ENCODE assay signal across 18 cellular contexts in genomic region chr6:35304299-35304698, GRCh38. TPM values are rescaled to one million over a fixed set of nuclear protein-coding genes. Genes with fewer than 3 reads are reported as not detected.
DNase-seq lines count a peak whose midpoint lies in the region; ATAC-seq, FAIRE-seq and TF ChIP-seq lines count a peak whose summit lies in the region.
"Had no signal": no experiment of that assay in that cellular context is flagged by ENCODE, and none has a peak within 500 bp of the region (broad histone marks: within the 10 kb centered on the region; RNA-seq: fewer than 3 reads in every experiment).

No MANE protein-coding gene starts in this region.

- H3K9ac ChIP-seq in Loucy (ENCODE audit: low read depth, low read length, poor library complexity, severe bottlenecking) (peak overlapping the region; percentile 50), K562 (ENCODE audit: insufficient read depth in 1 of 2, low read depth in 2 of 2, low read length in 2 of 2) (peak overlapping the region in 1 of 2 experiments; percentile 24; a peak in 1 of 4 replicates), trophoblast cell (ENCODE audit: low read length) (no peak overlapping the region)

- no peak overlapping the region for H3K4ac ChIP-seq in trophoblast cell (ENCODE audit: low read depth, low read length)

- POLR2A ChIA-PET in K562 (lab: Yijun Ruan, JAX), result interaction anchor here (0.9 to 1.2 kb wide), 3 partner anchors 19 to 146 kb away, joined by 3 to 4 read pairs (median 3); no protein-coding TSS in a partner anchor

- intact Hi-C loops in activated CD4-positive, alpha-beta T cell treated with anti-CD3 and anti-CD28 coated beads, Interleukin-2, amount 10 ng/mL, durations not matched to agents 24 days and 14 days (cut with micrococcal nuclease), result no loop called here
- intact Hi-C loops in K562 (cut with micrococcal nuclease), result no loop called here

- TF ChIP-seq POLR2A in K562 (conservative IDR thresholded peaks at IDR 0.05), result no peak

- no peak overlapping the region for H4K91ac ChIP-seq in trophoblast cell (ENCODE audit: low read depth, low read length)

- FAIRE-seq in K562 (lab: Jason Lieb, UNC), result no peak
- FAIRE-seq: A204.1 had no signal

- H3K9me3 Mint-ChIP-seq in activated CD4-positive, alpha-beta T cell treated with anti-CD3 and anti-CD28 coated beads, Interleukin-2, amount 10 ng/mL, durations not matched to agents 24 days and 14 days, result no peaks in the 10 kb centered on the region

- H3K27me3 Mint-ChIP-seq in activated CD4-positive, alpha-beta T cell treated with anti-CD3 and anti-CD28 coated beads, Interleukin-2, amount 10 ng/mL, durations not matched to agents 24 days and 14 days, result no peaks in the 10 kb centered on the region

- no peak overlapping the region for H3K14ac ChIP-seq in trophoblast cell (ENCODE audit: low read length)

- no peak for TF ChIP-seq CTCF in Loucy (conservative IDR thresholded peaks at IDR 0.05; ENCODE audit: low read length)
- no peak for TF ChIP-seq CTCF in K562 (IDR thresholded peaks at IDR 0.05 in 2 of 3, conservative IDR thresholded peaks at IDR 0.05 in 1 of 3; ENCODE audit: insufficient read depth in 2 of 3, low read depth in 1 of 3, low read length in 3 of 3)

- H3K9me1 ChIP-seq in K562 (ENCODE audit: control insufficient read depth, insufficient read depth, low read length), result no peaks in the 10 kb centered on the region

- no peaks in the 10 kb centered on the region for H3K36me3 ChIP-seq in Loucy (ENCODE audit: insufficient read depth, low read length)
- H3K36me3 ChIP-seq in K562 (ENCODE audit: control insufficient read depth, insufficient read depth, low read length), result peaks cover 6% of the 10 kb centered on the region; the same call in 1 of the 3 replicates
- H3K36me3 ChIP-seq in trophoblast cell (ENCODE audit: control insufficient read depth in 1 of 2, insufficient read depth in 2 of 2, low read length in 2 of 2), result no peaks in the 10 kb centered on the region
- H3K36me3 ChIP-seq: prostate gland had no signal

- H2AK5ac ChIP-seq in trophoblast cell (ENCODE audit: low read length), result no peak overlapping the region

- no peak overlapping the region for H2BK12ac ChIP-seq in trophoblast cell (ENCODE audit: low read length)

- H3K18ac ChIP-seq in trophoblast cell (ENCODE audit: low read length), result no peak overlapping the region

- H4K8ac ChIP-seq in trophoblast cell (ENCODE audit: low read depth, low read length), result no peak overlapping the region

- peak overlapping the region; percentile 96 for H3K27ac Mint-ChIP-seq in activated CD4-positive, alpha-beta T cell treated with anti-CD3 and anti-CD28 coated beads, Interleukin-2, amount 10 ng/mL, durations not matched to agents 24 days and 14 days

- peak overlapping the region; percentile 85 for H3K4me3 Mint-ChIP-seq in activated CD4-positive, alpha-beta T cell treated with anti-CD3 and anti-CD28 coated beads, Interleukin-2, amount 10 ng/mL, durations not matched to agents 24 days and 14 days

- no peak for TF ChIP-seq RAD21 in K562 (CRISPR knock-in tag; conservative IDR thresholded peaks at IDR 0.05 in 1 of 2, IDR thresholded peaks at IDR 0.05 in 1 of 2)

- 30% methylated on average over 1 of the region's 1 CpG for WGBS in K562 (ENCODE audit: insufficient coverage, low coverage, missing lambda C conversion rate)
- no CpG with 5 or more reads among the region's 1 CpG for WGBS in trophoblast cell (ENCODE audit: extremely low coverage, insufficient coverage, insufficient read length)

- CTCF ChIA-PET in K562 (lab: Yijun Ruan, JAX; ENCODE audit: low intra/inter-chr PET ratio), result no interaction called here

- no peak overlapping the region for H3K23ac ChIP-seq in trophoblast cell (ENCODE audit: low read length)

- no peak overlapping the region for H2BK120ac ChIP-seq in trophoblast cell (ENCODE audit: insufficient read depth, low read length, poor library complexity)

- H3F3A ChIP-seq in Loucy (ENCODE audit: low read depth), result no peaks in the 10 kb centered on the region

- no peak overlapping the region for H2AFZ ChIP-seq in Loucy (ENCODE audit: low read length)
- no peak overlapping the region for H2AFZ ChIP-seq in K562 (ENCODE audit: low read depth, low read length)
- no peak overlapping the region for H2AFZ ChIP-seq in trophoblast cell (ENCODE audit: insufficient read depth, low read length, poor library complexity)

- peaks cover 88% of the 10 kb centered on the region for H3K79me2 ChIP-seq in Loucy (ENCODE audit: insufficient read depth, low read length)
- H3K79me2 ChIP-seq in K562 (ENCODE audit: control insufficient read depth, insufficient read depth, low read length), result peaks cover 6% of the 10 kb centered on the region; the same call in 2 of the 3 replicates
- no peaks in the 10 kb centered on the region for H3K79me2 ChIP-seq in trophoblast cell (ENCODE audit: control insufficient read depth, insufficient read depth, low read length, poor library complexity)

- H4K12ac ChIP-seq in trophoblast cell (ENCODE audit: low read depth, low read length), result no peak overlapping the region

- in situ Hi-C loops in K562 (cut with MboI), result loop anchor here (10.0 kb wide), 1 partner anchor 151 kb away; the partner anchor contains the start of gene FANCE

- H3K4me3 ChIP-seq in Loucy (ENCODE audit: low read length, poor library complexity, severe bottlenecking) (no peak overlapping the region), K562 (no peak overlapping the region), trophoblast cell (ENCODE audit: low read depth, low read length) (no peak overlapping the region)
- H3K4me3 ChIP-seq: prostate gland, SK-N-MC had no signal

- peaks cover 55% of the 10 kb centered on the region for H3K36me3 Mint-ChIP-seq in activated CD4-positive, alpha-beta T cell treated with anti-CD3 and anti-CD28 coated beads, Interleukin-2, amount 10 ng/mL, durations not matched to agents 24 days and 14 days (ENCODE audit: low read depth)

- no peak for TF ChIP-seq EP300 in K562 (IDR thresholded peaks at IDR 0.05; ENCODE audit: low read length)

- H3K9me3 ChIP-seq in Loucy (ENCODE audit: insufficient read depth, low read depth, low read length) (no peaks in the 10 kb centered on the region), K562 (replicated peaks; ENCODE audit: control insufficient read depth, insufficient read depth, low read depth, low read length) (no peaks in the 10 kb centered on the region), trophoblast cell (ENCODE audit: insufficient read depth, low read depth, low read length) (no peaks in the 10 kb centered on the region)
- H3K9me3 ChIP-seq: prostate gland had no signal

- H3K9me2 ChIP-seq in Loucy (replicated peaks; ENCODE audit: low read depth, low read length), result no peaks in the 10 kb centered on the region

- H3K4me2 ChIP-seq in Loucy (ENCODE audit: low read depth, low read length, poor library complexity, severe bottlenecking) (peak overlapping the region; percentile 90), K562 (ENCODE audit: insufficient read depth, low read length) (no peak overlapping the region), trophoblast cell (ENCODE audit: low read length) (no peak overlapping the region)

- DNase-seq in activated CD4-positive, alpha-beta T cell treated with anti-CD3 and anti-CD28 coated beads, Interleukin-2, amount 10 ng/mL, durations not matched to agents 24 days and 14 days, result no peak
- DNase-seq in activated CD4-positive, alpha-beta T cell treated with anti-CD3 and anti-CD28 coated beads for 4 hours, result no peak
- DNase-seq in K562 (ENCODE audit: extremely low read depth in 1 of 4, low spot score in 3 of 4) (no peak), trophoblast cell (peak; percentile 76 to 84), dedifferentiated amniotic fluid mesenchymal stem cell (ENCODE audit: extremely low spot score) (no peak), DMS79 treated with DMSO at 0.1 percent for 48 hours (lab: John Stamatoyannopoulos, UW) (no peak)
- no peak for DNase-seq in activated effector memory CD4-positive, alpha-beta T cell treated with Interleukin-2 at 50 U/mL for 16 hours
- DNase-seq: left colon; NCI-H1930; NCI-H524 treated with DMSO at 0.1 percent for 48 hours; PC-3; stimulated activated CD4-positive, alpha-beta T cell treated with anti-CD3 and anti-CD28 coated beads, Interleukin-12 subunit alpha, Interleukin-12 subunit beta, amount 100 ng/mL, for 4 hours; substantia nigra had no signal

- H2BK5ac ChIP-seq in trophoblast cell (ENCODE audit: low read depth, low read length, poor library complexity), result no peak overlapping the region

- H3K79me1 ChIP-seq in trophoblast cell (ENCODE audit: low read length), result peaks cover 2% of the 10 kb centered on the region

- BruUV-seq in K562 (replicated peaks; lab: Mats Ljungman, UMichigan), result no TSS peak

- no peak overlapping the region for H3K27ac ChIP-seq in K562 (ENCODE audit: extremely low read depth, low read depth, low read length)
- no peak overlapping the region for H3K27ac ChIP-seq in trophoblast cell (ENCODE audit: low read depth, low read length)
- H3K27ac ChIP-seq: prostate gland, SK-N-MC, VCaP had no signal

- H4K20me1 ChIP-seq in Loucy (ENCODE audit: insufficient read depth, low read length, poor library complexity, severe bottlenecking) (peaks cover 34% of the 10 kb centered on the region), K562 (replicated peaks; ENCODE audit: control insufficient read depth, insufficient read depth, low read length) (0 out of 2 replicates have a peak, but pooled peaks cover 4% of the 10 kb centered on the region)

- H3K4me1 ChIP-seq in Loucy (ENCODE audit: insufficient read depth, low read length, poor library complexity, severe bottlenecking) (peaks cover 54% of the 10 kb centered on the region), K562 (replicated peaks in 1 of 2; ENCODE audit: control insufficient read depth in 2 of 2, insufficient read depth in 2 of 2, low read length in 2 of 2) (peaks cover 27 to 28% of the 10 kb centered on the region in 2 experiments), trophoblast cell (ENCODE audit: control insufficient read depth in 1 of 2, insufficient read depth in 2 of 2, low read length in 2 of 2) (peaks cover 6 to 10% of the 10 kb centered on the region in 2 experiments)
- H3K4me1 ChIP-seq: prostate gland had no signal

- peaks cover 63% of the 10 kb centered on the region for H3K4me1 Mint-ChIP-seq in activated CD4-positive, alpha-beta T cell treated with anti-CD3 and anti-CD28 coated beads, Interleukin-2, amount 10 ng/mL, durations not matched to agents 24 days and 14 days

- no peaks in the 10 kb centered on the region for H3K27me3 ChIP-seq in Loucy (ENCODE audit: insufficient read depth, low read length, poor library complexity, severe bottlenecking)
- H3K27me3 ChIP-seq in K562 (ENCODE audit: control insufficient read depth in 2 of 2, insufficient read depth in 2 of 2, low read length in 2 of 2), result no peaks in the 10 kb centered on the region
- no peaks in the 10 kb centered on the region for H3K27me3 ChIP-seq in trophoblast cell (ENCODE audit: insufficient read depth, low read length)

- no peak for ATAC-seq in K562
- ATAC-seq: left colon, PC-3 had no signal

RNA-seq across cellular contexts. Expression of gene DEF6, which starts 6.7 kb away (rescaled TPM):
- 103 and 113 TPM in 2 replicates for total RNA-seq in activated CD4-positive, alpha-beta T cell treated with anti-CD3 and anti-CD28 coated beads, Interleukin-2, amount 10 ng/mL, durations not matched to agents 24 days and 14 days
- 16.1 and 32.8 TPM in 2 replicates for total RNA-seq in K562 (2011; cell fraction: chromatin; rRNA removed; ENCODE audit: low replicate concordance)
- total RNA-seq in K562 (2011; cell fraction: nucleolus; rRNA removed), result 31.3 and 33.7 TPM in 2 replicates
- total RNA-seq in K562 (2011; cell fraction: nucleoplasm; rRNA removed), result 22.9 and 25.3 TPM in 2 replicates
- total RNA-seq in K562 (2014; rRNA removed), result 42.0 and 43.4 TPM in 2 replicates
- total RNA-seq in K562 (2014; rRNA removed; fragmentation: Illumina TruSeq; extraction: Trizol), result 10.0 and 13.5 TPM in 2 replicates
- 22.7 and 24.5 TPM in 2 replicates for total RNA-seq in K562 (2015; rRNA removed; fragmentation: Illumina TruSeq; extraction: Trizol)
- 30.9 and 37.8 TPM in 2 replicates for total RNA-seq in K562 (2021)
- 27.5 and 42.7 TPM in 2 replicates for polyA plus RNA-seq in K562 (2011; rRNA removed)
- 38.6 and 39.4 TPM in 2 replicates for polyA plus RNA-seq in K562 (2011; cell fraction: cytosol; rRNA removed)
- polyA plus RNA-seq in K562 (2011; cell fraction: nucleus; rRNA removed), result 97.0 and 136 TPM in 2 replicates
- polyA plus RNA-seq in K562 (2012), result 23.2 and 45.2 TPM in 2 replicates
- 15.9 and 22.0 TPM in 2 replicates for polyA plus RNA-seq in K562 (2014; fragmentation: Illumina TruSeq; extraction: Trizol)
- polyA plus RNA-seq in K562 (2014; fragmentation: Nextera tagmentation; extraction: Ambion mirVana), result 1 to 10 TPM; 1.3 to 1.4 TPM
- 44.6 and 45.7 TPM in 2 replicates for polyA plus RNA-seq in K562 (2014; rRNA removed)
- polyA minus RNA-seq in K562 (2011; rRNA and poly(A)+ RNA removed), result 22.7 and 23.2 TPM in 2 replicates
- 15.9 and 23.3 TPM in 2 replicates for polyA minus RNA-seq in K562 (2011; cell fraction: cytosol; rRNA and poly(A)+ RNA removed)
- 25.7 and 35.2 TPM in 2 replicates for polyA minus RNA-seq in K562 (2011; cell fraction: nucleus; rRNA and poly(A)+ RNA removed)
- polyA plus RNA-seq in trophoblast cell (2013), result 2.9 TPM in 2 replicates

RNA-seq across cellular contexts. Expression of gene PPARD, which starts 38.1 kb away (rescaled TPM):
- total RNA-seq in activated CD4-positive, alpha-beta T cell treated with anti-CD3 and anti-CD28 coated beads, Interleukin-2, amount 10 ng/mL, durations not matched to agents 24 days and 14 days, result 19.0 TPM in 2 replicates
- total RNA-seq in K562 (2011; cell fraction: chromatin; rRNA removed; ENCODE audit: low replicate concordance), result 15.0 and 29.8 TPM in 2 replicates
- 15.7 and 18.3 TPM in 2 replicates for total RNA-seq in K562 (2011; cell fraction: nucleolus; rRNA removed)
- total RNA-seq in K562 (2011; cell fraction: nucleoplasm; rRNA removed), result 17.1 and 18.0 TPM in 2 replicates
- total RNA-seq in K562 (2014; rRNA removed) (3.8 and 5.1 TPM in 2 replicates), K562 (2014; rRNA removed; fragmentation: Illumina TruSeq; extraction: Trizol) (1.7 and 2.0 TPM in 2 replicates), K562 (2015; rRNA removed; fragmentation: Illumina TruSeq; extraction: Trizol) (3.1 and 3.3 TPM in 2 replicates), K562 (2021) (11.4 and 13.2 TPM in 2 replicates)
- polyA plus RNA-seq in K562 (2011; rRNA removed) (8.1 and 18.2 TPM in 2 replicates), K562 (2014; fragmentation: Illumina TruSeq; extraction: Trizol) (9.2 and 11.4 TPM in 2 replicates), K562 (2014; fragmentation: Nextera tagmentation; extraction: Ambion mirVana) (under 1 TPM; 0.14 to 0.18 TPM), K562 (2014; rRNA removed) (9.5 and 9.7 TPM in 2 replicates)
- polyA plus RNA-seq in K562 (2011; cell fraction: cytosol; rRNA removed), result 16.0 and 18.8 TPM in 2 replicates
- polyA plus RNA-seq in K562 (2011; cell fraction: nucleus; rRNA removed), result 26.6 and 29.0 TPM in 2 replicates
- polyA plus RNA-seq in K562 (2012), result 10.8 and 20.2 TPM in 2 replicates
- 7.2 TPM in 2 replicates for polyA minus RNA-seq in K562 (2011; rRNA and poly(A)+ RNA removed)
- 6.5 and 10.1 TPM in 2 replicates for polyA minus RNA-seq in K562 (2011; cell fraction: cytosol; rRNA and poly(A)+ RNA removed)
- polyA minus RNA-seq in K562 (2011; cell fraction: nucleus; rRNA and poly(A)+ RNA removed), result 5.0 and 6.9 TPM in 2 replicates
- polyA plus RNA-seq in trophoblast cell (2013), result 72.3 and 76.8 TPM in 2 replicates

RNA-seq across cellular contexts. Expression of gene ZNF76, which starts 44.8 kb away (rescaled TPM):
- total RNA-seq in activated CD4-positive, alpha-beta T cell treated with anti-CD3 and anti-CD28 coated beads, Interleukin-2, amount 10 ng/mL, durations not matched to agents 24 days and 14 days, result 31.0 and 31.4 TPM in 2 replicates
- total RNA-seq in K562 (2011; cell fraction: chromatin; rRNA removed; ENCODE audit: low replicate concordance), result 63.3 and 125 TPM in 2 replicates
- total RNA-seq in K562 (2011; cell fraction: nucleolus; rRNA removed), result 52.7 and 67.8 TPM in 2 replicates
- 59.0 and 75.9 TPM in 2 replicates for total RNA-seq in K562 (2011; cell fraction: nucleoplasm; rRNA removed)
- 10.7 and 13.1 TPM in 2 replicates for total RNA-seq in K562 (2014; rRNA removed)
- 3.9 and 4.4 TPM in 2 replicates for total RNA-seq in K562 (2014; rRNA removed; fragmentation: Illumina TruSeq; extraction: Trizol)
- 4.3 and 5.0 TPM in 2 replicates for total RNA-seq in K562 (2015; rRNA removed; fragmentation: Illumina TruSeq; extraction: Trizol)
- total RNA-seq in K562 (2021), result 13.1 and 16.0 TPM in 2 replicates
- 14.9 and 26.5 TPM in 2 replicates for polyA plus RNA-seq in K562 (2011; rRNA removed)
- polyA plus RNA-seq in K562 (2011; cell fraction: cytosol; rRNA removed), result 13.5 and 17.8 TPM in 2 replicates
- 121 and 138 TPM in 2 replicates for polyA plus RNA-seq in K562 (2011; cell fraction: nucleus; rRNA removed)
- 11.7 and 27.2 TPM in 2 replicates for polyA plus RNA-seq in K562 (2012)
- polyA plus RNA-seq in K562 (2014; fragmentation: Illumina TruSeq; extraction: Trizol), result 10.9 and 16.1 TPM in 2 replicates
- 1 to 10 TPM; 1.2 to 1.3 TPM for polyA plus RNA-seq in K562 (2014; fragmentation: Nextera tagmentation; extraction: Ambion mirVana)
- 16.9 and 17.8 TPM in 2 replicates for polyA plus RNA-seq in K562 (2014; rRNA removed)
- polyA minus RNA-seq in K562 (2011; rRNA and poly(A)+ RNA removed), result 13.5 and 18.6 TPM in 2 replicates
- 3.8 and 11.0 TPM in 2 replicates for polyA minus RNA-seq in K562 (2011; cell fraction: cytosol; rRNA and poly(A)+ RNA removed)
- polyA minus RNA-seq in K562 (2011; cell fraction: nucleus; rRNA and poly(A)+ RNA removed), result 18.3 and 27.4 TPM in 2 replicates
- polyA plus RNA-seq in trophoblast cell (2013), result 10.8 and 11.2 TPM in 2 replicates

Comparison
In these comparisons a context has a peak if more than half of its experiments do, and no peak if none do; other contexts are left out.
1. DNase-seq: peak in trophoblast cell (2 of 2); none in activated CD4-positive, alpha-beta T cell treated with anti-CD3 and anti-CD28 coated beads, Interleukin-2, amount 10 ng/mL, durations not matched to agents 24 days and 14 days (single experiment), activated CD4-positive, alpha-beta T cell treated with anti-CD3 and anti-CD28 coated beads for 4 hours (0 of 2), K562 (0 of 4), dedifferentiated amniotic fluid mesenchymal stem cell (single experiment), DMS79 treated with DMSO at 0.1 percent for 48 hours (single experiment) and activated effector memory CD4-positive, alpha-beta T cell treated with Interleukin-2 at 50 U/mL for 16 hours (single experiment).